In the genomic region with DNA sequence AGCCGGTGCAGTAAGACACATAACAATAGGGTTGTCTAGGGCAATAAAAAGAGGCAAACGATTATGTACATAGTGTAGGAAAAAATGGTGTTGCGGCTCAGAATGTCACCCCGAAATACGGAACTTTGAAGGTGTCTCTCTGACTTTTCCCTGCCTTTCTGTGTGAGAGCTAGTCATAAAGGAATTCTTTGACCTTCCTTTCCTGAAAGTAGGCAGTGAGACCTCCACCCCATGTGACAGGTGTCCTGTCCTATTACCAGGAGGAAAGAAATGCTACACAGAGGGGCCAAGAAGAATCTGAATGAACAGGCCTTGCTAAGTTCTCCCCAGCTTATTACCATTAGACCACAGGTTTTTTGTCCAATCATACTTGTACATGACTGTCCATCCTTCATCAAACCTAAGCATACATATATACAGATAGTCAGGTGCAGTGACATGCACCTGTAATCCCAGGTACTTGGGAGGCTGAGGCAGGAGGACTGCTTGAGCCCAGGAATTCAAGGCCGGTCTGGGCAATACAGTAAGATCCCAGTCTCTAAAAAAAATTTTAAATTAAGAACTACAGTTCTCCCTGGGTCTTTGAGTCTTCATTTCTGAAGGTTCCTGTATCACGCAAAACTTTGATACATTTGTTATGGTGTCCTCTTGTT, we compare ENCODE assay signal across 2 cellular contexts.
A peak's percentile ranks its signal among the peaks of the same experiment; 100 is the strongest.
TF ChIP-seq lines count a peak whose summit lies in the region.

No MANE protein-coding gene starts in this region.

TF ChIP-seq in K562, 482 proteins besides CTCF, POLR2A, EP300 and RAD21 (continues in another document):
- TF ChIP-seq FOXA3 (CRISPR knock-in tag; conservative IDR thresholded peaks at IDR 0.05 in 1 of 2, IDR thresholded peaks at IDR 0.05 in 1 of 2) = peak in 1 of 2 experiments; percentile 75; a peak in 2 of 4 replicates
- TF ChIP-seq TEAD1 (CRISPR knock-in tag; IDR thresholded peaks at IDR 0.05) = peak in 1 of 2 experiments; percentile 68; a peak in 1 of 4 replicates
- TF ChIP-seq OTX1 (CRISPR knock-in tag; IDR thresholded peaks at IDR 0.05) = no peak
- no peak for TF ChIP-seq HMG20A (CRISPR knock-in tag; conservative IDR thresholded peaks at IDR 0.05)
- 0 out of 2 replicates have a peak, but pooled peaks have one; percentile 48 for TF ChIP-seq RBM34 (IDR thresholded peaks at IDR 0.05; ENCODE audit: borderline replicate concordance, insufficient read depth, low read length)
- TF ChIP-seq, protein P1, sequence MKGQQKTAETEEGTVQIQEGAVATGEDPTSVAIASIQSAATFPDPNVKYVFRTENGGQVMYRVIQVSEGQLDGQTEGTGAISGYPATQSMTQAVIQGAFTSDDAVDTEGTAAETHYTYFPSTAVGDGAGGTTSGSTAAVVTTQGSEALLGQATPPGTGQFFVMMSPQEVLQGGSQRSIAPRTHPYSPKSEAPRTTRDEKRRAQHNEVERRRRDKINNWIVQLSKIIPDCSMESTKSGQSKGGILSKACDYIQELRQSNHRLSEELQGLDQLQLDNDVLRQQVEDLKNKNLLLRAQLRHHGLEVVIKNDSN (CRISPR knock-in tag; IDR thresholded peaks at IDR 0.05) = 0 out of 2 replicates have a peak, but pooled peaks have one; percentile 39
- TF ChIP-seq NCOR1 (IDR thresholded peaks at IDR 0.05) = no peak
- TF ChIP-seq, protein P2, sequence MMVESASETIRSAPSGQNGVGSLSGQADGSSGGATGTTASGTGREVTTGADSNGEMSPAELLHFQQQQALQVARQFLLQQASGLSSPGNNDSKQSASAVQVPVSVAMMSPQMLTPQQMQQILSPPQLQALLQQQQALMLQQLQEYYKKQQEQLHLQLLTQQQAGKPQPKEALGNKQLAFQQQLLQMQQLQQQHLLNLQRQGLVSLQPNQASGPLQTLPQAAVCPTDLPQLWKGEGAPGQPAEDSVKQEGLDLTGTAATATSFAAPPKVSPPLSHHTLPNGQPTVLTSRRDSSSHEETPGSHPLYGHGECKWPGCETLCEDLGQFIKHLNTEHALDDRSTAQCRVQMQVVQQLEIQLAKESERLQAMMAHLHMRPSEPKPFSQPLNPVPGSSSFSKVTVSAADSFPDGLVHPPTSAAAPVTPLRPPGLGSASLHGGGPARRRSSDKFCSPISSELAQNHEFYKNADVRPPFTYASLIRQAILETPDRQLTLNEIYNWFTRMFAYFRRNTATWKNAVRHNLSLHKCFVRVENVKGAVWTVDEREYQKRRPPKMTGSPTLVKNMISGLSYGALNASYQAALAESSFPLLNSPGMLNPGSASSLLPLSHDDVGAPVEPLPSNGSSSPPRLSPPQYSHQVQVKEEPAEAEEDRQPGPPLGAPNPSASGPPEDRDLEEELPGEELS (CRISPR knock-in tag; IDR thresholded peaks at IDR 0.05; ENCODE audit: borderline replicate concordance) = no peak
- no peak for TF ChIP-seq PRMT5 (CRISPR knock-in tag; IDR thresholded peaks at IDR 0.05)
- no peak for TF ChIP-seq CHD4 (IDR thresholded peaks at IDR 0.05; ENCODE audit: insufficient read depth, insufficient replicate concordance, low read depth, low read length, poor library complexity, severe bottlenecking)
- TF ChIP-seq, protein P3, sequence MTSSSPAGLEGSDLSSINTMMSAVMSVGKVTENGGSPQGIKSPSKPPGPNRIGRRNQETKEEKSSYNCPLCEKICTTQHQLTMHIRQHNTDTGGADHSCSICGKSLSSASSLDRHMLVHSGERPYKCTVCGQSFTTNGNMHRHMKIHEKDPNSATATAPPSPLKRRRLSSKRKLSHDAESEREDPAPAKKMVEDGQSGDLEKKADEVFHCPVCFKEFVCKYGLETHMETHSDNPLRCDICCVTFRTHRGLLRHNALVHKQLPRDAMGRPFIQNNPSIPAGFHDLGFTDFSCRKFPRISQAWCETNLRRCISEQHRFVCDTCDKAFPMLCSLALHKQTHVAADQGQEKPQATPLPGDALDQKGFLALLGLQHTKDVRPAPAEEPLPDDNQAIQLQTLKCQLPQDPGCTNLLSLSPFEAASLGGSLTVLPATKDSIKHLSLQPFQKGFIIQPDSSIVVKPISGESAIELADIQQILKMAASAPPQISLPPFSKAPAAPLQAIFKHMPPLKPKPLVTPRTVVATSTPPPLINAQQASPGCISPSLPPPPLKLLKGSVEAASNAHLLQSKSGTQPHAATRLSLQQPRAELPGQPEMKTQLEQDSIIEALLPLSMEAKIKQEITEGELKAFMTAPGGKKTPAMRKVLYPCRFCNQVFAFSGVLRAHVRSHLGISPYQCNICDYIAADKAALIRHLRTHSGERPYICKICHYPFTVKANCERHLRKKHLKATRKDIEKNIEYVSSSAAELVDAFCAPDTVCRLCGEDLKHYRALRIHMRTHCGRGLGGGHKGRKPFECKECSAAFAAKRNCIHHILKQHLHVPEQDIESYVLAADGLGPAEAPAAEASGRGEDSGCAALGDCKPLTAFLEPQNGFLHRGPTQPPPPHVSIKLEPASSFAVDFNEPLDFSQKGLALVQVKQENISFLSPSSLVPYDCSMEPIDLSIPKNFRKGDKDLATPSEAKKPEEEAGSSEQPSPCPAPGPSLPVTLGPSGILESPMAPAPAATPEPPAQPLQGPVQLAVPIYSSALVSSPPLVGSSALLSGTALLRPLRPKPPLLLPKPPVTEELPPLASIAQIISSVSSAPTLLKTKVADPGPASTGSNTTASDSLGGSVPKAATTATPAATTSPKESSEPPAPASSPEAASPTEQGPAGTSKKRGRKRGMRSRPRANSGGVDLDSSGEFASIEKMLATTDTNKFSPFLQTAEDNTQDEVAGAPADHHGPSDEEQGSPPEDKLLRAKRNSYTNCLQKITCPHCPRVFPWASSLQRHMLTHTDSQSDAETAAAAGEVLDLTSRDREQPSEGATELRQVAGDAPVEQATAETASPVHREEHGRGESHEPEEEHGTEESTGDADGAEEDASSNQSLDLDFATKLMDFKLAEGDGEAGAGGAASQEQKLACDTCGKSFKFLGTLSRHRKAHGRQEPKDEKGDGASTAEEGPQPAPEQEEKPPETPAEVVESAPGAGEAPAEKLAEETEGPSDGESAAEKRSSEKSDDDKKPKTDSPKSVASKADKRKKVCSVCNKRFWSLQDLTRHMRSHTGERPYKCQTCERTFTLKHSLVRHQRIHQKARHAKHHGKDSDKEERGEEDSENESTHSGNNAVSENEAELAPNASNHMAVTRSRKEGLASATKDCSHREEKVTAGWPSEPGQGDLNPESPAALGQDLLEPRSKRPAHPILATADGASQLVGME (CRISPR knock-in tag; IDR thresholded peaks at IDR 0.05) = no peak
- TF ChIP-seq TCFL5 (CRISPR knock-in tag; conservative IDR thresholded peaks at IDR 0.05) = no peak
- TF ChIP-seq CBX3 (IDR thresholded peaks at IDR 0.05; ENCODE audit: borderline replicate concordance in 1 of 2, low read length in 2 of 2) = no peak
- TF ChIP-seq, protein P4, sequence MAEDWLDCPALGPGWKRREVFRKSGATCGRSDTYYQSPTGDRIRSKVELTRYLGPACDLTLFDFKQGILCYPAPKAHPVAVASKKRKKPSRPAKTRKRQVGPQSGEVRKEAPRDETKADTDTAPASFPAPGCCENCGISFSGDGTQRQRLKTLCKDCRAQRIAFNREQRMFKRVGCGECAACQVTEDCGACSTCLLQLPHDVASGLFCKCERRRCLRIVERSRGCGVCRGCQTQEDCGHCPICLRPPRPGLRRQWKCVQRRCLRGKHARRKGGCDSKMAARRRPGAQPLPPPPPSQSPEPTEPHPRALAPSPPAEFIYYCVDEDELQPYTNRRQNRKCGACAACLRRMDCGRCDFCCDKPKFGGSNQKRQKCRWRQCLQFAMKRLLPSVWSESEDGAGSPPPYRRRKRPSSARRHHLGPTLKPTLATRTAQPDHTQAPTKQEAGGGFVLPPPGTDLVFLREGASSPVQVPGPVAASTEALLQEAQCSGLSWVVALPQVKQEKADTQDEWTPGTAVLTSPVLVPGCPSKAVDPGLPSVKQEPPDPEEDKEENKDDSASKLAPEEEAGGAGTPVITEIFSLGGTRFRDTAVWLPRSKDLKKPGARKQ (CRISPR knock-in tag; IDR thresholded peaks at IDR 0.05) = no peak
- TF ChIP-seq POLR2AphosphoS5 (IDR thresholded peaks at IDR 0.05; ENCODE audit: control insufficient read depth, insufficient read depth, low read depth, low read length) = no peak
- TF ChIP-seq ZNF347 (CRISPR knock-in tag; IDR thresholded peaks at IDR 0.05; ENCODE audit: low read depth) = no peak

TF ChIP-seq in endothelial cell of umbilical vein, 7 proteins besides CTCF, POLR2A, EP300 and RAD21:
- TF ChIP-seq POLR2AphosphoS5 (IDR thresholded peaks at IDR 0.05; ENCODE audit: insufficient read depth, low read depth, low read length) (no peak), JUN (IDR thresholded peaks at IDR 0.05; ENCODE audit: borderline replicate concordance, insufficient read depth, insufficient read length, low read depth) (no peak), EZH2 (IDR thresholded peaks at IDR 0.05; ENCODE audit: borderline replicate concordance, low read depth, low read length, severe bottlenecking) (no peak), GATA2 (IDR thresholded peaks at IDR 0.05; ENCODE audit: insufficient read depth, insufficient read length, low read depth, low read length) (no peak), FOS (IDR thresholded peaks at IDR 0.05; ENCODE audit: borderline replicate concordance, insufficient read depth, low read length) (no peak), MYC (IDR thresholded peaks at IDR 0.05; ENCODE audit: low read depth, low read length) (no peak)
- TF ChIP-seq, protein P5, sequence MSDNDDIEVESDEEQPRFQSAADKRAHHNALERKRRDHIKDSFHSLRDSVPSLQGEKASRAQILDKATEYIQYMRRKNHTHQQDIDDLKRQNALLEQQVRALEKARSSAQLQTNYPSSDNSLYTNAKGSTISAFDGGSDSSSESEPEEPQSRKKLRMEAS (IDR thresholded peaks at IDR 0.05; ENCODE audit: insufficient read depth, insufficient read length) = no peak
